21 cellular contexts compared by ENCODE assay signal in genomic region chrX:129798456-129798855, GRCh38. TPM values are rescaled to one million over a fixed set of nuclear protein-coding genes. Genes with fewer than 3 reads are reported as not detected.
DNase-seq lines count a peak whose midpoint lies in the region; ATAC-seq and TF ChIP-seq lines count a peak whose summit lies in the region.
"Had no signal": no experiment of that assay in that cellular context is flagged by ENCODE, and none has a peak within 500 bp of the region (broad histone marks: within the 10 kb centered on the region; RNA-seq: fewer than 3 reads in every experiment).

No MANE protein-coding gene starts in this region.

- ATAC-seq in stimulated activated memory B cell treated with anti-CD40 and anti-IgM and Interleukin-4, amounts not matched to agents 10 μg/mL and 1 μg/mL and 100 μg/mL, for 72 hours, result no peak
- ATAC-seq in HG03097 (IDR thresholded peaks at IDR 0.05; ENCODE audit: low FRiP score, unreplicated experiment), result no peak

- H3K36me3 ChIP-seq in KOPT-K1 (ENCODE audit: insufficient read depth, low read length), result peaks cover 51% of the 10 kb centered on the region
- H3K36me3 ChIP-seq in A673 (ENCODE audit: insufficient read depth, low read length, poor library complexity, severe bottlenecking), result no peaks in the 10 kb centered on the region
- H3K36me3 ChIP-seq: ascending aorta had no signal

- no peaks in the 10 kb centered on the region for H3K27me3 ChIP-seq in A673 (replicated peaks; ENCODE audit: insufficient read depth, low read depth, low read length, poor library complexity)
- H3K27me3 ChIP-seq: ascending aorta had no signal

- DNase-seq in activated CD8-positive, alpha-beta memory T cell treated with anti-CD3 and anti-CD28 coated beads for 24 hours, result peak; percentile 56
- DNase-seq in activated CD8-positive, alpha-beta memory T cell treated with anti-CD3 and anti-CD28 coated beads, Interleukin-2, amount 50 U/mL, for 4 hours, result no peak
- no peak for DNase-seq in activated naive CD8-positive, alpha-beta T cell treated with anti-CD3 and anti-CD28 coated beads for 36 hours
- DNase-seq in SKM-1 (lab: John Stamatoyannopoulos, UW; ENCODE audit: unreplicated experiment) (no peak), A673 (ENCODE audit: low spot score) (no peak)
- DNase-seq: central memory CD4-positive, alpha-beta T cell; DMS53; dorsolateral prefrontal cortex; foreskin fibroblast; hippocampal formation; islet precursor cell; MM.1S; NCI-H1694 treated with DMSO at 0.1 percent for 48 hours; retina; SW 1271 had no signal

- no peak overlapping the region for H3K4me3 Mint-ChIP-seq in activated naive CD8-positive, alpha-beta T cell treated with anti-CD3 and anti-CD28 coated beads for 36 hours
- H3K4me3 Mint-ChIP-seq in stimulated activated memory B cell treated with anti-CD40 and anti-IgM and Interleukin-4, amounts not matched to agents 10 μg/mL and 1 μg/mL and 100 μg/mL, for 72 hours, result no peak overlapping the region

- H3K9me3 ChIP-seq in KOPT-K1 (ENCODE audit: insufficient read depth, low read length, poor library complexity, severe bottlenecking) (no peaks in the 10 kb centered on the region), A673 (ENCODE audit: low read depth, low read length, poor library complexity, severe bottlenecking) (no peaks in the 10 kb centered on the region)
- H3K9me3 ChIP-seq: ascending aorta had no signal

- no peak overlapping the region for H3K4me3 ChIP-seq in A673 (ENCODE audit: low read depth, low read length, poor library complexity, severe bottlenecking)
- H3K4me3 ChIP-seq: ascending aorta, dorsolateral prefrontal cortex, GM23248 had no signal

- peak overlapping the region; percentile 41 for H3K27ac ChIP-seq in KOPT-K1 (ENCODE audit: low read depth, low read length, poor library complexity, severe bottlenecking)
- no peak overlapping the region for H3K27ac ChIP-seq in A673 (ENCODE audit: low read depth, low read length, poor library complexity, severe bottlenecking)
- H3K27ac ChIP-seq: ascending aorta, GM23248 had no signal

- peak overlapping the region; percentile 76 for H3K27ac Mint-ChIP-seq in activated naive CD8-positive, alpha-beta T cell treated with anti-CD3 and anti-CD28 coated beads for 36 hours
- peak overlapping the region; percentile 37 for H3K27ac Mint-ChIP-seq in stimulated activated memory B cell treated with anti-CD40 and anti-IgM and Interleukin-4, amounts not matched to agents 10 μg/mL and 1 μg/mL and 100 μg/mL, for 72 hours

- BruUV-seq in A673 (replicated peaks; lab: Mats Ljungman, UMichigan), result no TSS peak

- H3K9me3 Mint-ChIP-seq in activated naive CD8-positive, alpha-beta T cell treated with anti-CD3 and anti-CD28 coated beads for 36 hours, result no peaks in the 10 kb centered on the region
- no peaks in the 10 kb centered on the region for H3K9me3 Mint-ChIP-seq in stimulated activated memory B cell treated with anti-CD40 and anti-IgM and Interleukin-4, amounts not matched to agents 10 μg/mL and 1 μg/mL and 100 μg/mL, for 72 hours

- intact Hi-C loops in A673 (cut with micrococcal nuclease; ENCODE audit: unreplicated experiment), result no loop called here

- H3K27me3 Mint-ChIP-seq in activated naive CD8-positive, alpha-beta T cell treated with anti-CD3 and anti-CD28 coated beads for 36 hours, result no peaks in the 10 kb centered on the region
- H3K27me3 Mint-ChIP-seq in stimulated activated memory B cell treated with anti-CD40 and anti-IgM and Interleukin-4, amounts not matched to agents 10 μg/mL and 1 μg/mL and 100 μg/mL, for 72 hours, result no peaks in the 10 kb centered on the region

- peaks cover 26% of the 10 kb centered on the region for H3K36me3 Mint-ChIP-seq in activated naive CD8-positive, alpha-beta T cell treated with anti-CD3 and anti-CD28 coated beads for 36 hours
- H3K36me3 Mint-ChIP-seq in stimulated activated memory B cell treated with anti-CD40 and anti-IgM and Interleukin-4, amounts not matched to agents 10 μg/mL and 1 μg/mL and 100 μg/mL, for 72 hours, result peaks cover 8% of the 10 kb centered on the region

- H3K4me1 Mint-ChIP-seq in activated naive CD8-positive, alpha-beta T cell treated with anti-CD3 and anti-CD28 coated beads for 36 hours, result peaks cover 27% of the 10 kb centered on the region
- peaks cover 9% of the 10 kb centered on the region for H3K4me1 Mint-ChIP-seq in stimulated activated memory B cell treated with anti-CD40 and anti-IgM and Interleukin-4, amounts not matched to agents 10 μg/mL and 1 μg/mL and 100 μg/mL, for 72 hours

- no peak for TF ChIP-seq CTCF in A673 (conservative IDR thresholded peaks at IDR 0.05; ENCODE audit: low read depth, low read length)

- POLR2A ChIA-PET in A673 (lab: Charles Lee; ENCODE audit: low non-redundant PET), result no interaction called here

- peaks cover 7% of the 10 kb centered on the region for H3K4me1 ChIP-seq in A673 (ENCODE audit: insufficient read depth, low read length, poor library complexity, severe bottlenecking)
- H3K4me1 ChIP-seq: ascending aorta had no signal

- CTCF ChIA-PET in A673 (lab: Charles Lee), result no interaction called here

RNA-seq across cellular contexts. Expression of gene SASH3, which starts 18.7 kb away (rescaled TPM):
- total RNA-seq in activated naive CD8-positive, alpha-beta T cell treated with anti-CD3 and anti-CD28 coated beads for 36 hours, result 100 to 1,000 TPM; 121 to 123 TPM
- not detected in 2 replicates for total RNA-seq in A673 (2021)
- total RNA-seq: epithelial cell of proximal tubule, GM23248 had no signal

RNA-seq across cellular contexts. Expression of gene ZDHHC9, which starts 45.2 kb away (rescaled TPM):
- 10 to 100 TPM; 10.9 to 12.8 TPM for total RNA-seq in activated naive CD8-positive, alpha-beta T cell treated with anti-CD3 and anti-CD28 coated beads for 36 hours
- 17.1 and 19.4 TPM in 2 replicates for total RNA-seq in A673 (2021)

RNA-seq across cellular contexts. Expression of gene XPNPEP2, which starts 59.7 kb away (rescaled TPM):
- under 1 TPM; 0.12 to 0.32 TPM for total RNA-seq in activated naive CD8-positive, alpha-beta T cell treated with anti-CD3 and anti-CD28 coated beads for 36 hours
- total RNA-seq in A673 (2021), result not detected in 2 replicates
- total RNA-seq: epithelial cell of proximal tubule had no signal

Comparison
In these comparisons a context has a peak if more than half of its experiments do, and no peak if none do; other contexts are left out.
1. RNA of gene SASH3, which starts 18.7 kb away (total RNA-seq): 121 to 123 TPM in activated naive CD8-positive, alpha-beta T cell treated with anti-CD3 and anti-CD28 coated beads for 36 hours; not detected in A673; every median in the first group is over 100 times any median in the second.